ENCODE assay signal across 16 cellular contexts in genomic region chr9:35163413-35163812, GRCh38. TPM values are rescaled to one million over a fixed set of nuclear protein-coding genes. Genes with fewer than 3 reads are reported as not detected.
DNase-seq lines count a peak whose midpoint lies in the region; ATAC-seq, FAIRE-seq and TF ChIP-seq lines count a peak whose summit lies in the region.
"Had no signal": no experiment of that assay in that cellular context is flagged by ENCODE, and none has a peak within 500 bp of the region (broad histone marks: within the 10 kb centered on the region; RNA-seq: fewer than 3 reads in every experiment).

No MANE protein-coding gene starts in this region.

- TF ChIP-seq EP300 in K562 (IDR thresholded peaks at IDR 0.05; ENCODE audit: low read length) = no peak

- peaks cover 12% of the 10 kb centered on the region; the same call in 1 of the 3 replicates for H3K79me2 ChIP-seq in K562 (ENCODE audit: control insufficient read depth, insufficient read depth, low read length)

- ATAC-seq in K562 (no peak), left lobe of liver (peak; percentile 22), HG02970 (IDR thresholded peaks at IDR 0.05; ENCODE audit: low FRiP score, unreplicated experiment) (no peak)

- no peaks in the 10 kb centered on the region for H3K9me3 ChIP-seq in K562 (replicated peaks; ENCODE audit: control insufficient read depth, insufficient read depth, low read depth, low read length)
- H3K9me3 ChIP-seq in skeletal muscle tissue (ENCODE audit: control insufficient read depth in 3 of 3, low read length in 3 of 3) = no peaks in the 10 kb centered on the region

- H3K4me3 ChIP-seq in K562 = no peak overlapping the region; the same call in 1 of the 2 replicates
- peak overlapping the region; percentile 25 to 99 (median 99) for H3K4me3 ChIP-seq in skeletal muscle tissue (ENCODE audit: low read length in 3 of 3)

- POLR2A ChIA-PET in K562 (lab: Yijun Ruan, JAX) = no interaction called here

- no peak for TF ChIP-seq CTCF in K562 (IDR thresholded peaks at IDR 0.05 in 2 of 3, conservative IDR thresholded peaks at IDR 0.05 in 1 of 3; ENCODE audit: insufficient read depth in 2 of 3, low read depth in 1 of 3, low read length in 3 of 3)
- TF ChIP-seq CTCF in GM13976 (IDR thresholded peaks at IDR 0.05; ENCODE audit: borderline replicate concordance, control extremely low read depth, extremely low read depth, insufficient read depth, missing control alignments) = no peak

- H3K4me2 ChIP-seq in K562 (ENCODE audit: insufficient read depth, low read length) = peak overlapping the region; percentile 95; the same call in 1 of the 2 replicates

- H3K9ac ChIP-seq in K562 (ENCODE audit: insufficient read depth in 1 of 2, low read depth in 2 of 2, low read length in 2 of 2) (0 out of 4 replicates have a peak overlapping the region, but pooled peaks of 1 of the 2 experiments have one; percentile 73), skeletal muscle tissue (ENCODE audit: low read depth in 1 of 3, low read length in 3 of 3) (peak overlapping the region; percentile 11 to 96 (median 48))

- H4K20me1 ChIP-seq in K562 (replicated peaks; ENCODE audit: control insufficient read depth, insufficient read depth, low read length) = no peaks in the 10 kb centered on the region

- in situ Hi-C loops in K562 (cut with MboI) (no loop called here), GM13976 (cut with MboI; ENCODE audit: low sequenced_read_pairs, unreplicated experiment) (no loop called here)

- FAIRE-seq in K562 (lab: Jason Lieb, UNC) = no peak
- FAIRE-seq: A204.1, urothelium cell line had no signal

- peaks cover 4 to 6% of the 10 kb centered on the region in 2 experiments; a peak in 4 of 5 replicates for H3K4me1 ChIP-seq in K562 (replicated peaks in 1 of 2; ENCODE audit: control insufficient read depth in 2 of 2, insufficient read depth in 2 of 2, low read length in 2 of 2)
- peaks cover 8 to 27% (median 14%) of the 10 kb centered on the region in 3 donors for H3K4me1 ChIP-seq in skeletal muscle tissue (ENCODE audit: control insufficient read depth in 3 of 3, insufficient read depth in 3 of 3, low read length in 3 of 3)

- TF ChIP-seq POLR2A in K562 (conservative IDR thresholded peaks at IDR 0.05) = no peak

- no peak for TF ChIP-seq RAD21 in K562 (CRISPR knock-in tag; conservative IDR thresholded peaks at IDR 0.05 in 1 of 2, IDR thresholded peaks at IDR 0.05 in 1 of 2)

- no TSS peak for BruUV-seq in K562 (replicated peaks; lab: Mats Ljungman, UMichigan)

- 40% methylated on average over 3 of the region's 3 CpGs for WGBS in K562 (ENCODE audit: insufficient coverage, low coverage, missing lambda C conversion rate)

- CTCF ChIA-PET in K562 (lab: Yijun Ruan, JAX; ENCODE audit: low intra/inter-chr PET ratio) = no interaction called here

- H3K9me1 ChIP-seq in K562 (ENCODE audit: control insufficient read depth, insufficient read depth, low read length) = no peaks in the 10 kb centered on the region

- H2AFZ ChIP-seq in K562 (ENCODE audit: low read depth, low read length) = no peak overlapping the region

- no peaks in the 10 kb centered on the region for H3K27me3 ChIP-seq in K562 (ENCODE audit: control insufficient read depth in 2 of 2, insufficient read depth in 2 of 2, low read length in 2 of 2)
- no peaks in the 10 kb centered on the region for H3K27me3 ChIP-seq in skeletal muscle tissue (ENCODE audit: control insufficient read depth in 3 of 3, insufficient read depth in 3 of 3, low read length in 3 of 3)

- DNase-seq in NCI-H82 (lab: John Stamatoyannopoulos, UW) (peak; percentile 9), NCI-H82 treated with DMSO at 0.1 percent for 48 hours (lab: John Stamatoyannopoulos, UW; ENCODE audit: unreplicated experiment) (no peak), K562 (ENCODE audit: extremely low read depth in 1 of 4, low spot score in 3 of 4) (no peak), left lobe of liver (ENCODE audit: low spot score) (no peak), GM13976 (ENCODE audit: low spot score) (no peak), EL (no peak)
- DNase-seq: activated naive CD4-positive, alpha-beta T cell treated with Interleukin-2 at 50 U/mL for 16 hours; effector CD8-positive, alpha-beta T cell; NCI-H2029 treated with DMSO at 0.1 percent for 48 hours; posterior cingulate gyrus had no signal

- no peaks in the 10 kb centered on the region for H3K36me3 ChIP-seq in K562 (ENCODE audit: control insufficient read depth, insufficient read depth, low read length)
- H3K36me3 ChIP-seq in skeletal muscle tissue (ENCODE audit: control insufficient read depth in 3 of 3, insufficient read depth in 3 of 3, low read length in 3 of 3) = no peaks in the 10 kb centered on the region

- H3K27ac ChIP-seq in K562 (ENCODE audit: extremely low read depth, low read depth, low read length) (no peak overlapping the region), skeletal muscle tissue (ENCODE audit: low read depth, low read length) (peak overlapping the region; percentile 94)
- H3K27ac ChIP-seq: RWPE1 had no signal

- intact Hi-C loops in K562 (cut with micrococcal nuclease) = loop anchor here (5.0 kb wide), 1 partner anchor 46 kb away; the partner anchor contains the start of gene ATOSB

TF ChIP-seq in K562, 482 proteins besides CTCF, POLR2A, EP300 and RAD21:
- TF ChIP-seq CBX3 (IDR thresholded peaks at IDR 0.05; ENCODE audit: borderline replicate concordance in 1 of 2, low read length in 2 of 2) (no peak), MTA3 (IDR thresholded peaks at IDR 0.05; ENCODE audit: borderline replicate concordance) (no peak), OTX1 (CRISPR knock-in tag; IDR thresholded peaks at IDR 0.05) (no peak)
- TF ChIP-seq, protein P1, sequence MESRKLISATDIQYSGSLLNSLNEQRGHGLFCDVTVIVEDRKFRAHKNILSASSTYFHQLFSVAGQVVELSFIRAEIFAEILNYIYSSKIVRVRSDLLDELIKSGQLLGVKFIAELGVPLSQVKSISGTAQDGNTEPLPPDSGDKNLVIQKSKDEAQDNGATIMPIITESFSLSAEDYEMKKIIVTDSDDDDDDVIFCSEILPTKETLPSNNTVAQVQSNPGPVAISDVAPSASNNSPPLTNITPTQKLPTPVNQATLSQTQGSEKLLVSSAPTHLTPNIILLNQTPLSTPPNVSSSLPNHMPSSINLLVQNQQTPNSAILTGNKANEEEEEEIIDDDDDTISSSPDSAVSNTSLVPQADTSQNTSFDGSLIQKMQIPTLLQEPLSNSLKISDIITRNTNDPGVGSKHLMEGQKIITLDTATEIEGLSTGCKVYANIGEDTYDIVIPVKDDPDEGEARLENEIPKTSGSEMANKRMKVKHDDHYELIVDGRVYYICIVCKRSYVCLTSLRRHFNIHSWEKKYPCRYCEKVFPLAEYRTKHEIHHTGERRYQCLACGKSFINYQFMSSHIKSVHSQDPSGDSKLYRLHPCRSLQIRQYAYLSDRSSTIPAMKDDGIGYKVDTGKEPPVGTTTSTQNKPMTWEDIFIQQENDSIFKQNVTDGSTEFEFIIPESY (CRISPR knock-in tag; IDR thresholded peaks at IDR 0.05) = no peak

RNA-seq across cellular contexts. Expression of gene UNC13B, which starts 1.6 kb away (rescaled TPM):
- total RNA-seq in K562 (2011; cell fraction: chromatin; rRNA removed; ENCODE audit: low replicate concordance) = 17.4 and 35.0 TPM in 2 replicates
- total RNA-seq in K562 (2011; cell fraction: nucleolus; rRNA removed) = 9.3 and 9.8 TPM in 2 replicates
- 9.5 and 11.1 TPM in 2 replicates for total RNA-seq in K562 (2011; cell fraction: nucleoplasm; rRNA removed)
- total RNA-seq in K562 (2014; rRNA removed) (7.0 and 9.1 TPM in 2 replicates), K562 (2014; rRNA removed; fragmentation: Illumina TruSeq; extraction: Trizol) (8.9 and 9.6 TPM in 2 replicates), K562 (2015; rRNA removed; fragmentation: Illumina TruSeq; extraction: Trizol) (8.2 and 8.3 TPM in 2 replicates), K562 (2021) (11.1 and 11.5 TPM in 2 replicates), left lobe of liver (21.4 TPM), skeletal muscle tissue (16.2 TPM)
- polyA plus RNA-seq in K562 (2011; rRNA removed) (7.5 and 10.0 TPM in 2 replicates), K562 (2014; fragmentation: Illumina TruSeq; extraction: Trizol) (10.0 and 11.3 TPM in 2 replicates), K562 (2014; fragmentation: Nextera tagmentation; extraction: Ambion mirVana) (1 to 10 TPM; 2.4 to 3.9 TPM), K562 (2014; rRNA removed) (8.6 and 9.0 TPM in 2 replicates)
- 7.6 and 8.1 TPM in 2 replicates for polyA plus RNA-seq in K562 (2011; cell fraction: cytosol; rRNA removed)
- polyA plus RNA-seq in K562 (2011; cell fraction: nucleus; rRNA removed) = 26.5 and 29.5 TPM in 2 replicates
- polyA plus RNA-seq in K562 (2012) = 8.2 and 9.3 TPM in 2 replicates
- 13.6 and 23.3 TPM in 2 replicates for polyA minus RNA-seq in K562 (2011; rRNA and poly(A)+ RNA removed)
- polyA minus RNA-seq in K562 (2011; cell fraction: cytosol; rRNA and poly(A)+ RNA removed) = 8.3 and 9.6 TPM in 2 replicates
- 8.6 and 10.9 TPM in 2 replicates for polyA minus RNA-seq in K562 (2011; cell fraction: nucleus; rRNA and poly(A)+ RNA removed)
- polyA plus RNA-seq: IgD-negative memory B cell had no signal

RNA-seq across cellular contexts. Expression of gene ATOSB, which starts 47.8 kb away (rescaled TPM):
- total RNA-seq in K562 (2011; cell fraction: chromatin; rRNA removed; ENCODE audit: low replicate concordance) = 19.3 and 29.8 TPM in 2 replicates
- total RNA-seq in K562 (2011; cell fraction: nucleolus; rRNA removed) = 17.8 and 19.2 TPM in 2 replicates
- total RNA-seq in K562 (2011; cell fraction: nucleoplasm; rRNA removed) = 17.0 and 19.8 TPM in 2 replicates
- 4.2 and 4.7 TPM in 2 replicates for total RNA-seq in K562 (2014; rRNA removed)
- 2.1 and 2.3 TPM in 2 replicates for total RNA-seq in K562 (2014; rRNA removed; fragmentation: Illumina TruSeq; extraction: Trizol)
- total RNA-seq in K562 (2015; rRNA removed; fragmentation: Illumina TruSeq; extraction: Trizol) = 3.6 and 4.0 TPM in 2 replicates
- total RNA-seq in K562 (2021) = 4.0 and 6.0 TPM in 2 replicates
- 8.0 and 10.2 TPM in 2 replicates for polyA plus RNA-seq in K562 (2011; rRNA removed)
- polyA plus RNA-seq in K562 (2011; cell fraction: cytosol; rRNA removed) = 11.7 and 14.1 TPM in 2 replicates
- 45.1 and 49.8 TPM in 2 replicates for polyA plus RNA-seq in K562 (2011; cell fraction: nucleus; rRNA removed)
- polyA plus RNA-seq in K562 (2012) = 5.1 and 8.0 TPM in 2 replicates
- 4.5 and 6.0 TPM in 2 replicates for polyA plus RNA-seq in K562 (2014; fragmentation: Illumina TruSeq; extraction: Trizol)
- 1 to 10 TPM in 1 of 2 experiments, under 1 TPM in 1; 0.45 to 1.1 TPM for polyA plus RNA-seq in K562 (2014; fragmentation: Nextera tagmentation; extraction: Ambion mirVana)
- polyA plus RNA-seq in K562 (2014; rRNA removed) = 6.4 and 7.0 TPM in 2 replicates
- 4.9 and 5.3 TPM in 2 replicates for polyA minus RNA-seq in K562 (2011; rRNA and poly(A)+ RNA removed)
- 2.0 and 2.4 TPM in 2 replicates for polyA minus RNA-seq in K562 (2011; cell fraction: cytosol; rRNA and poly(A)+ RNA removed)
- 8.8 and 14.0 TPM in 2 replicates for polyA minus RNA-seq in K562 (2011; cell fraction: nucleus; rRNA and poly(A)+ RNA removed)
- total RNA-seq in left lobe of liver = 6.3 TPM
- 4.7 TPM for total RNA-seq in skeletal muscle tissue
